In the genomic region with DNA sequence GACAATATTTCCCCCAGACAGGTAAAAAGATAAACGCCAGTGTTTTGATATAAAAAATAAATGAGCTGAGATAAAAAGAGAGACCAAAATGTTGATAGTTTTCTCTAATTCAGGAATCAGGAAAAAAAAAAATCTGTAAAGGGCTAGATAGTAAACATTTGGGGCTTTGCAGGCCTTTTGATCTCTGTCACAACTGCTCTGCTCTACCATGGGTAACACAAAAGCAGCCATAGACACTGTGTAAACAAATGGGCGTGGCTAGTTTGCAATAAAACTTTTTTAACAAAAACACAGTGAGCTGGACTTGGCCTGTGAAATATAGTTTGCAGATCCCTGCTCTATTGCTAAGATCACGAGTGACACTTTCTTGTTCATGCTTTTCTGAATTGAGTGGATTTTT, we compare ENCODE assay signal across 1 cellular context.
TF ChIP-seq lines count a peak whose summit lies in the region.

No MANE protein-coding gene starts in this region.

TF ChIP-seq in HepG2, 621 proteins besides CTCF, POLR2A, EP300 and RAD21 (continued from another document):
- TF ChIP-seq, protein P1, sequence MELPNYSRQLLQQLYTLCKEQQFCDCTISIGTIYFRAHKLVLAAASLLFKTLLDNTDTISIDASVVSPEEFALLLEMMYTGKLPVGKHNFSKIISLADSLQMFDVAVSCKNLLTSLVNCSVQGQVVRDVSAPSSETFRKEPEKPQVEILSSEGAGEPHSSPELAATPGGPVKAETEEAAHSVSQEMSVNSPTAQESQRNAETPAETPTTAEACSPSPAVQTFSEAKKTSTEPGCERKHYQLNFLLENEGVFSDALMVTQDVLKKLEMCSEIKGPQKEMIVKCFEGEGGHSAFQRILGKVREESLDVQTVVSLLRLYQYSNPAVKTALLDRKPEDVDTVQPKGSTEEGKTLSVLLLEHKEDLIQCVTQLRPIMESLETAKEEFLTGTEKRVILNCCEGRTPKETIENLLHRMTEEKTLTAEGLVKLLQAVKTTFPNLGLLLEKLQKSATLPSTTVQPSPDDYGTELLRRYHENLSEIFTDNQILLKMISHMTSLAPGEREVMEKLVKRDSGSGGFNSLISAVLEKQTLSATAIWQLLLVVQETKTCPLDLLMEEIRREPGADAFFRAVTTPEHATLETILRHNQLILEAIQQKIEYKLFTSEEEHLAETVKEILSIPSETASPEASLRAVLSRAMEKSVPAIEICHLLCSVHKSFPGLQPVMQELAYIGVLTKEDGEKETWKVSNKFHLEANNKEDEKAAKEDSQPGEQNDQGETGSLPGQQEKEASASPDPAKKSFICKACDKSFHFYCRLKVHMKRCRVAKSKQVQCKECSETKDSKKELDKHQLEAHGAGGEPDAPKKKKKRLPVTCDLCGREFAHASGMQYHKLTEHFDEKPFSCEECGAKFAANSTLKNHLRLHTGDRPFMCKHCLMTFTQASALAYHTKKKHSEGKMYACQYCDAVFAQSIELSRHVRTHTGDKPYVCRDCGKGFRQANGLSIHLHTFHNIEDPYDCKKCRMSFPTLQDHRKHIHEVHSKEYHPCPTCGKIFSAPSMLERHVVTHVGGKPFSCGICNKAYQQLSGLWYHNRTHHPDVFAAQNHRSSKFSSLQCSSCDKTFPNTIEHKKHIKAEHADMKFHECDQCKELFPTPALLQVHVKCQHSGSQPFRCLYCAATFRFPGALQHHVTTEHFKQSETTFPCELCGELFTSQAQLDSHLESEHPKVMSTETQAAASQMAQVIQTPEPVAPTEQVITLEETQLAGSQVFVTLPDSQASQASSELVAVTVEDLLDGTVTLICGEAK (IDR thresholded peaks at IDR 0.05) = 0 out of 2 replicates have a peak, but pooled peaks have one; percentile 32
- TF ChIP-seq, protein P1 (CRISPR knock-in tag; IDR thresholded peaks at IDR 0.05) = peak; percentile 93; the same call in 1 of the 2 replicates
- TF ChIP-seq, protein P2, sequence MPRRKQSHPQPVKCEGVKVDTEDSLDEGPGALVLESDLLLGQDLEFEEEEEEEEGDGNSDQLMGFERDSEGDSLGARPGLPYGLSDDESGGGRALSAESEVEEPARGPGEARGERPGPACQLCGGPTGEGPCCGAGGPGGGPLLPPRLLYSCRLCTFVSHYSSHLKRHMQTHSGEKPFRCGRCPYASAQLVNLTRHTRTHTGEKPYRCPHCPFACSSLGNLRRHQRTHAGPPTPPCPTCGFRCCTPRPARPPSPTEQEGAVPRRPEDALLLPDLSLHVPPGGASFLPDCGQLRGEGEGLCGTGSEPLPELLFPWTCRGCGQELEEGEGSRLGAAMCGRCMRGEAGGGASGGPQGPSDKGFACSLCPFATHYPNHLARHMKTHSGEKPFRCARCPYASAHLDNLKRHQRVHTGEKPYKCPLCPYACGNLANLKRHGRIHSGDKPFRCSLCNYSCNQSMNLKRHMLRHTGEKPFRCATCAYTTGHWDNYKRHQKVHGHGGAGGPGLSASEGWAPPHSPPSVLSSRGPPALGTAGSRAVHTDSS (CRISPR knock-in tag; conservative IDR thresholded peaks at IDR 0.05) = no peak
- no peak for TF ChIP-seq MAFK (conservative IDR thresholded peaks at IDR 0.05 in 1 of 2, IDR thresholded peaks at IDR 0.05 in 1 of 2; ENCODE audit: low read length in 2 of 2)
- TF ChIP-seq TRIM24 (CRISPR knock-in tag; IDR thresholded peaks at IDR 0.05) = no peak
- TF ChIP-seq NR2F1 (CRISPR knock-in tag; IDR thresholded peaks at IDR 0.05) = 0 out of 4 replicates have a peak, but pooled peaks of 1 of the 2 experiments have one; percentile 13
- peak; percentile 84; the same call in 1 of the 2 replicates for TF ChIP-seq FOXK1 (CRISPR knock-in tag; IDR thresholded peaks at IDR 0.05; ENCODE audit: borderline replicate concordance, low read depth)
- peak; percentile 96 for TF ChIP-seq ISL2 (CRISPR knock-in tag; IDR thresholded peaks at IDR 0.05)
- TF ChIP-seq ZNF678 (CRISPR knock-in tag; IDR thresholded peaks at IDR 0.05) = no peak
- peak; percentile 89 for TF ChIP-seq BCL6 (CRISPR knock-in tag; IDR thresholded peaks at IDR 0.05)
- TF ChIP-seq NCOR1 (IDR thresholded peaks at IDR 0.05; ENCODE audit: borderline replicate concordance, low read length) = peak; percentile 80; the same call in 1 of the 2 replicates
- TF ChIP-seq, protein P3, sequence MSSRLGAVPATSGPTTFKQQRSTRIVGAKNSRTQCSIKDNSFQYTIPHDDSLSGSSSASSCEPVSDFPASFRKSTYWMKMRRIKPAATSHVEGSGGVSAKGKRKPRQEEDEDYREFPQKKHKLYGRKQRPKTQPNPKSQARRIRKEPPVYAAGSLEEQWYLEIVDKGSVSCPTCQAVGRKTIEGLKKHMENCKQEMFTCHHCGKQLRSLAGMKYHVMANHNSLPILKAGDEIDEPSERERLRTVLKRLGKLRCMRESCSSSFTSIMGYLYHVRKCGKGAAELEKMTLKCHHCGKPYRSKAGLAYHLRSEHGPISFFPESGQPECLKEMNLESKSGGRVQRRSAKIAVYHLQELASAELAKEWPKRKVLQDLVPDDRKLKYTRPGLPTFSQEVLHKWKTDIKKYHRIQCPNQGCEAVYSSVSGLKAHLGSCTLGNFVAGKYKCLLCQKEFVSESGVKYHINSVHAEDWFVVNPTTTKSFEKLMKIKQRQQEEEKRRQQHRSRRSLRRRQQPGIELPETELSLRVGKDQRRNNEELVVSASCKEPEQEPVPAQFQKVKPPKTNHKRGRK (CRISPR knock-in tag; IDR thresholded peaks at IDR 0.05) = no peak
- TF ChIP-seq KLF11 (CRISPR knock-in tag; IDR thresholded peaks at IDR 0.05) = no peak
- no peak for TF ChIP-seq ZNF530 (CRISPR knock-in tag; IDR thresholded peaks at IDR 0.05; ENCODE audit: low read depth)
- TF ChIP-seq TOE1 (CRISPR knock-in tag; IDR thresholded peaks at IDR 0.05) = no peak
- TF ChIP-seq FOSL1 (CRISPR knock-in tag; IDR thresholded peaks at IDR 0.05; ENCODE audit: borderline replicate concordance) = peak; percentile 10; the same call in 1 of the 2 replicates
- TF ChIP-seq THAP11 (CRISPR knock-in tag; IDR thresholded peaks at IDR 0.05) = peak; percentile 55; the same call in 1 of the 2 replicates
- TF ChIP-seq MIXL1 (CRISPR knock-in tag; IDR thresholded peaks at IDR 0.05) = peak; percentile 56; the same call in 1 of the 2 replicates
- peak; percentile 53; the same call in 1 of the 2 replicates for TF ChIP-seq TARDBP (CRISPR knock-in tag; IDR thresholded peaks at IDR 0.05)
- TF ChIP-seq, protein P4, sequence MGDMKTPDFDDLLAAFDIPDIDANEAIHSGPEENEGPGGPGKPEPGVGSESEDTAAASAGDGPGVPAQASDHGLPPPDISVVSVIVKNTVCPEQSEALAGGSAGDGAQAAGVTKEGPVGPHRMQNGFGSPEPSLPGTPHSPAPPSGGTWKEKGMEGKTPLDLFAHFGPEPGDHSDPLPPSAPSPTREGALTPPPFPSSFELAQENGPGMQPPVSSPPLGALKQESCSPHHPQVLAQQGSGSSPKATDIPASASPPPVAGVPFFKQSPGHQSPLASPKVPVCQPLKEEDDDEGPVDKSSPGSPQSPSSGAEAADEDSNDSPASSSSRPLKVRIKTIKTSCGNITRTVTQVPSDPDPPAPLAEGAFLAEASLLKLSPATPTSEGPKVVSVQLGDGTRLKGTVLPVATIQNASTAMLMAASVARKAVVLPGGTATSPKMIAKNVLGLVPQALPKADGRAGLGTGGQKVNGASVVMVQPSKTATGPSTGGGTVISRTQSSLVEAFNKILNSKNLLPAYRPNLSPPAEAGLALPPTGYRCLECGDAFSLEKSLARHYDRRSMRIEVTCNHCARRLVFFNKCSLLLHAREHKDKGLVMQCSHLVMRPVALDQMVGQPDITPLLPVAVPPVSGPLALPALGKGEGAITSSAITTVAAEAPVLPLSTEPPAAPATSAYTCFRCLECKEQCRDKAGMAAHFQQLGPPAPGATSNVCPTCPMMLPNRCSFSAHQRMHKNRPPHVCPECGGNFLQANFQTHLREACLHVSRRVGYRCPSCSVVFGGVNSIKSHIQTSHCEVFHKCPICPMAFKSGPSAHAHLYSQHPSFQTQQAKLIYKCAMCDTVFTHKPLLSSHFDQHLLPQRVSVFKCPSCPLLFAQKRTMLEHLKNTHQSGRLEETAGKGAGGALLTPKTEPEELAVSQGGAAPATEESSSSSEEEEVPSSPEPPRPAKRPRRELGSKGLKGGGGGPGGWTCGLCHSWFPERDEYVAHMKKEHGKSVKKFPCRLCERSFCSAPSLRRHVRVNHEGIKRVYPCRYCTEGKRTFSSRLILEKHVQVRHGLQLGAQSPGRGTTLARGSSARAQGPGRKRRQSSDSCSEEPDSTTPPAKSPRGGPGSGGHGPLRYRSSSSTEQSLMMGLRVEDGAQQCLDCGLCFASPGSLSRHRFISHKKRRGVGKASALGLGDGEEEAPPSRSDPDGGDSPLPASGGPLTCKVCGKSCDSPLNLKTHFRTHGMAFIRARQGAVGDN (CRISPR knock-in tag; IDR thresholded peaks at IDR 0.05) = no peak
- TF ChIP-seq, protein P5, sequence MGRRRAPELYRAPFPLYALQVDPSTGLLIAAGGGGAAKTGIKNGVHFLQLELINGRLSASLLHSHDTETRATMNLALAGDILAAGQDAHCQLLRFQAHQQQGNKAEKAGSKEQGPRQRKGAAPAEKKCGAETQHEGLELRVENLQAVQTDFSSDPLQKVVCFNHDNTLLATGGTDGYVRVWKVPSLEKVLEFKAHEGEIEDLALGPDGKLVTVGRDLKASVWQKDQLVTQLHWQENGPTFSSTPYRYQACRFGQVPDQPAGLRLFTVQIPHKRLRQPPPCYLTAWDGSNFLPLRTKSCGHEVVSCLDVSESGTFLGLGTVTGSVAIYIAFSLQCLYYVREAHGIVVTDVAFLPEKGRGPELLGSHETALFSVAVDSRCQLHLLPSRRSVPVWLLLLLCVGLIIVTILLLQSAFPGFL (CRISPR knock-in tag; IDR thresholded peaks at IDR 0.05) = no peak
- TF ChIP-seq CREB1 (IDR thresholded peaks at IDR 0.05) = no peak
- peak; percentile 72 for TF ChIP-seq CREB1 (CRISPR knock-in tag; IDR thresholded peaks at IDR 0.05)
- TF ChIP-seq, protein P6, sequence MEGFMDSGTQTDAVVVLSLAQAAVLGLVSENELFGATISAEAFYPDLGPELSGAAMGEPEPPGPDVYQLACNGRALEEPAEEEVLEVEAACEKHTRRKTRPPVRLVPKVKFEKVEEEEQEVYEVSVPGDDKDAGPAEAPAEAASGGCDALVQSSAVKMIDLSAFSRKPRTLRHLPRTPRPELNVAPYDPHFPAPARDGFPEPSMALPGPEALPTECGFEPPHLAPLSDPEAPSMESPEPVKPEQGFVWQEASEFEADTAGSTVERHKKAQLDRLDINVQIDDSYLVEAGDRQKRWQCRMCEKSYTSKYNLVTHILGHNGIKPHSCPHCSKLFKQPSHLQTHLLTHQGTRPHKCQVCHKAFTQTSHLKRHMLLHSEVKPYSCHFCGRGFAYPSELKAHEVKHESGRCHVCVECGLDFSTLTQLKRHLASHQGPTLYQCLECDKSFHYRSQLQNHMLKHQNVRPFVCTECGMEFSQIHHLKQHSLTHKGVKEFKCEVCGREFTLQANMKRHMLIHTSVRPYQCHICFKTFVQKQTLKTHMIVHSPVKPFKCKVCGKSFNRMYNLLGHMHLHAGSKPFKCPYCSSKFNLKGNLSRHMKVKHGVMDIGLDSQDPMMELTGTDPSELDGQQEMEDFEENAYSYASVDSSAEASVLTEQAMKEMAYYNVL (CRISPR knock-in tag; IDR thresholded peaks at IDR 0.05; ENCODE audit: borderline replicate concordance) = peak; percentile 59; the same call in 1 of the 2 replicates
- TF ChIP-seq, protein P7, sequence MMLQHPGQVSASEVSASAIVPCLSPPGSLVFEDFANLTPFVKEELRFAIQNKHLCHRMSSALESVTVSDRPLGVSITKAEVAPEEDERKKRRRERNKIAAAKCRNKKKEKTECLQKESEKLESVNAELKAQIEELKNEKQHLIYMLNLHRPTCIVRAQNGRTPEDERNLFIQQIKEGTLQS (CRISPR knock-in tag; IDR thresholded peaks at IDR 0.05) = no peak
- TF ChIP-seq, protein P8, sequence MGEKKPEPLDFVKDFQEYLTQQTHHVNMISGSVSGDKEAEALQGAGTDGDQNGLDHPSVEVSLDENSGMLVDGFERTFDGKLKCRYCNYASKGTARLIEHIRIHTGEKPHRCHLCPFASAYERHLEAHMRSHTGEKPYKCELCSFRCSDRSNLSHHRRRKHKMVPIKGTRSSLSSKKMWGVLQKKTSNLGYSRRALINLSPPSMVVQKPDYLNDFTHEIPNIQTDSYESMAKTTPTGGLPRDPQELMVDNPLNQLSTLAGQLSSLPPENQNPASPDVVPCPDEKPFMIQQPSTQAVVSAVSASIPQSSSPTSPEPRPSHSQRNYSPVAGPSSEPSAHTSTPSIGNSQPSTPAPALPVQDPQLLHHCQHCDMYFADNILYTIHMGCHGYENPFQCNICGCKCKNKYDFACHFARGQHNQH (CRISPR knock-in tag; IDR thresholded peaks at IDR 0.05) = peak; percentile 52; the same call in 1 of the 2 replicates
- no peak for TF ChIP-seq ZFYVE20 (CRISPR knock-in tag; IDR thresholded peaks at IDR 0.05; ENCODE audit: borderline replicate concordance, low read depth)
